1 cellular context compared by ENCODE assay signal in the genomic region with DNA sequence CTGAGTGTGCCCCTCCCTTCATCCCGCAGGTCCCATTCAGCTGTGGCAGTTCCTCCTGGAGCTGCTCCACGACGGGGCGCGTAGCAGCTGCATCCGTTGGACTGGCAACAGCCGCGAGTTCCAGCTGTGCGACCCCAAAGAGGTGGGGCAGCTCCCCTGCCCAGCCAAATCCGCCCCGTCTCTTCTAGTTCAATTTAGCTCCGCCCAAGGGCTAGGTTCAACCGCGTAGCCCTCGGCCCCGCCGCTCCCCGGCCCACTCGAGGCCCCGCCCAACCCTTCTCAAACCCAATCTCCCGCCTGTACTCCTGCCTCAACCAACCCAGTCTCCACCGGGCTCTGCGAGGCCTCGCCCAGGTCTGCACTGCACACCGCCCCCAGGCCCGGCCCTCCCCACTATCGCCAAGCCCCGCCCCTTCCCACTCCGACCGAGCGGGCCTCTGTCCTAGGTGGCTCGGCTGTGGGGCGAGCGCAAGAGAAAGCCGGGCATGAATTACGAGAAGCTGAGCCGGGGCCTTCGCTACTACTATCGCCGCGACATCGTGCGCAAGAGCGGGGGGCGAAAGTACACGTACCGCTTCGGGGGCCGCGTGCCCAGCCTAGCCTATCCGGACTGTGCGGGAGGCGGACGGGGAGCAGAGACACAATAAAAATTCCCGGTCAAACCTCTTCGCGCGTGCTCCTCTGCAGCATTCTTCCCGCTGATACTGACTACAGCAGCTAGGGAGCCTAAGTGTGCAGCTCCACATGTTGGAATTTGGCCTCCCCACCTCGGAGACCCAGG.
A peak's percentile ranks its signal among the peaks of the same experiment; 100 is the strongest.
TF ChIP-seq lines count a peak whose summit lies in the region.

No MANE protein-coding gene starts in this region.

TF ChIP-seq in HepG2, 621 proteins besides CTCF, POLR2A, EP300 and RAD21 (continued from another document and continues in another):
- TF ChIP-seq, protein P1, sequence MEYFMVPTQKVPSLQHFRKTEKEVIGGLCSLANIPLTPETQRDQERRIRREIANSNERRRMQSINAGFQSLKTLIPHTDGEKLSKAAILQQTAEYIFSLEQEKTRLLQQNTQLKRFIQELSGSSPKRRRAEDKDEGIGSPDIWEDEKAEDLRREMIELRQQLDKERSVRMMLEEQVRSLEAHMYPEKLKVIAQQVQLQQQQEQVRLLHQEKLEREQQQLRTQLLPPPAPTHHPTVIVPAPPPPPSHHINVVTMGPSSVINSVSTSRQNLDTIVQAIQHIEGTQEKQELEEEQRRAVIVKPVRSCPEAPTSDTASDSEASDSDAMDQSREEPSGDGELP (IDR thresholded peaks at IDR 0.05; ENCODE audit: borderline replicate concordance, low read depth) = peak; percentile 41; the same call in 1 of the 2 replicates
- no peak for TF ChIP-seq ZNF124 (CRISPR knock-in tag; IDR thresholded peaks at IDR 0.05)
- no peak for TF ChIP-seq NONO (IDR thresholded peaks at IDR 0.05)
- TF ChIP-seq NONO (CRISPR knock-in tag; conservative IDR thresholded peaks at IDR 0.05) = 0 out of 2 replicates have a peak, but pooled peaks have one; percentile 22
- 0 out of 2 replicates have a peak, but pooled peaks have one; percentile 34 for TF ChIP-seq BRD4 (CRISPR knock-in tag; IDR thresholded peaks at IDR 0.05)
- peak; percentile 60; the same call in 1 of the 2 replicates for TF ChIP-seq KDM5B (CRISPR knock-in tag; IDR thresholded peaks at IDR 0.05; ENCODE audit: borderline replicate concordance)
- TF ChIP-seq RBM39 (IDR thresholded peaks at IDR 0.05; ENCODE audit: low read depth, low read length, poor library complexity, severe bottlenecking) = peak; percentile 63
- TF ChIP-seq HDAC2 (CRISPR knock-in tag; IDR thresholded peaks at IDR 0.05) = no peak
- no peak for TF ChIP-seq POLR2G (IDR thresholded peaks at IDR 0.05; ENCODE audit: low read depth, low read length)
- TF ChIP-seq, protein P2, sequence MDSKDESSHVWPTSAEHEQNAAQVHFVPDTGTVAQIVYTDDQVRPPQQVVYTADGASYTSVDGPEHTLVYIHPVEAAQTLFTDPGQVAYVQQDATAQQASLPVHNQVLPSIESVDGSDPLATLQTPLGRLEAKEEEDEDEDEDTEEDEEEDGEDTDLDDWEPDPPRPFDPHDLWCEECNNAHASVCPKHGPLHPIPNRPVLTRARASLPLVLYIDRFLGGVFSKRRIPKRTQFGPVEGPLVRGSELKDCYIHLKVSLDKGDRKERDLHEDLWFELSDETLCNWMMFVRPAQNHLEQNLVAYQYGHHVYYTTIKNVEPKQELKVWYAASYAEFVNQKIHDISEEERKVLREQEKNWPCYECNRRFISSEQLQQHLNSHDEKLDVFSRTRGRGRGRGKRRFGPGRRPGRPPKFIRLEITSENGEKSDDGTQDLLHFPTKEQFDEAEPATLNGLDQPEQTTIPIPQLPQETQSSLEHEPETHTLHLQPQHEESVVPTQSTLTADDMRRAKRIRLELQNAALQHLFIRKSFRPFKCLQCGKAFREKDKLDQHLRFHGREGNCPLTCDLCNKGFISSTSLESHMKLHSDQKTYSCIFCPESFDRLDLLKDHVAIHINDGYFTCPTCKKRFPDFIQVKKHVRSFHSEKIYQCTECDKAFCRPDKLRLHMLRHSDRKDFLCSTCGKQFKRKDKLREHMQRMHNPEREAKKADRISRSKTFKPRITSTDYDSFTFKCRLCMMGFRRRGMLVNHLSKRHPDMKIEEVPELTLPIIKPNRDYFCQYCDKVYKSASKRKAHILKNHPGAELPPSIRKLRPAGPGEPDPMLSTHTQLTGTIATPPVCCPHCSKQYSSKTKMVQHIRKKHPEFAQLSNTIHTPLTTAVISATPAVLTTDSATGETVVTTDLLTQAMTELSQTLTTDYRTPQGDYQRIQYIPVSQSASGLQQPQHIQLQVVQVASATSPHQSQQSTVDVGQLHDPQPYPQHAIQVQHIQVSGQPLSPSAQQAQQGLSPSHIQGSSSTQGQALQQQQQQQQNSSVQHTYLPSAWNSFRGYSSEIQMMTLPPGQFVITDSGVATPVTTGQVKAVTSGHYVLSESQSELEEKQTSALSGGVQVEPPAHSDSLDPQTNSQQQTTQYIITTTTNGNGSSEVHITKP (CRISPR knock-in tag; IDR thresholded peaks at IDR 0.05; ENCODE audit: low read depth) = 0 out of 2 replicates have a peak, but pooled peaks have one; percentile 64
- no peak for TF ChIP-seq MAFK (conservative IDR thresholded peaks at IDR 0.05 in 1 of 2, IDR thresholded peaks at IDR 0.05 in 1 of 2; ENCODE audit: low read length in 2 of 2)
- TF ChIP-seq ZSCAN29 (CRISPR knock-in tag; conservative IDR thresholded peaks at IDR 0.05) = 0 out of 2 replicates have a peak, but pooled peaks have one; percentile 24
- TF ChIP-seq SP1 (IDR thresholded peaks at IDR 0.05) = no peak
- TF ChIP-seq SP1 (CRISPR knock-in tag; IDR thresholded peaks at IDR 0.05) = peak; percentile 48; the same call in 1 of the 2 replicates
- peak; percentile 42; the same call in 1 of the 2 replicates for TF ChIP-seq MTF2 (CRISPR knock-in tag; IDR thresholded peaks at IDR 0.05; ENCODE audit: borderline replicate concordance)
- TF ChIP-seq, protein P3, sequence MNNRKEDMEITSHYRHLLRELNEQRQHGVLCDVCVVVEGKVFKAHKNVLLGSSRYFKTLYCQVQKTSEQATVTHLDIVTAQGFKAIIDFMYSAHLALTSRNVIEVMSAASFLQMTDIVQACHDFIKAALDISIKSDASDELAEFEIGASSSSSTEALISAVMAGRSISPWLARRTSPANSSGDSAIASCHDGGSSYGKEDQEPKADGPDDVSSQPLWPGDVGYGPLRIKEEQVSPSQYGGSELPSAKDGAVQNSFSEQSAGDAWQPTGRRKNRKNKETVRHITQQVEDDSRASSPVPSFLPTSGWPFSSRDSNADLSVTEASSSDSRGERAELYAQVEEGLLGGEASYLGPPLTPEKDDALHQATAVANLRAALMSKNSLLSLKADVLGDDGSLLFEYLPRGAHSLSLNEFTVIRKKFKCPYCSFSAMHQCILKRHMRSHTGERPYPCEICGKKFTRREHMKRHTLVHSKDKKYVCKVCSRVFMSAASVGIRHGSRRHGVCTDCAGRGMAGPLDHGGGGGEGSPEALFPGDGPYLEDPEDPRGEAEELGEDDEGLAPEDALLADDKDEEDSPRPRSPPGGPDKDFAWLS (CRISPR knock-in tag; IDR thresholded peaks at IDR 0.05; ENCODE audit: borderline replicate concordance) = 0 out of 2 replicates have a peak, but pooled peaks have one; percentile 6
- 0 out of 2 replicates have a peak, but pooled peaks have one; percentile 17 for TF ChIP-seq ZNF383 (CRISPR knock-in tag; IDR thresholded peaks at IDR 0.05; ENCODE audit: borderline replicate concordance)
- TF ChIP-seq, protein P4, sequence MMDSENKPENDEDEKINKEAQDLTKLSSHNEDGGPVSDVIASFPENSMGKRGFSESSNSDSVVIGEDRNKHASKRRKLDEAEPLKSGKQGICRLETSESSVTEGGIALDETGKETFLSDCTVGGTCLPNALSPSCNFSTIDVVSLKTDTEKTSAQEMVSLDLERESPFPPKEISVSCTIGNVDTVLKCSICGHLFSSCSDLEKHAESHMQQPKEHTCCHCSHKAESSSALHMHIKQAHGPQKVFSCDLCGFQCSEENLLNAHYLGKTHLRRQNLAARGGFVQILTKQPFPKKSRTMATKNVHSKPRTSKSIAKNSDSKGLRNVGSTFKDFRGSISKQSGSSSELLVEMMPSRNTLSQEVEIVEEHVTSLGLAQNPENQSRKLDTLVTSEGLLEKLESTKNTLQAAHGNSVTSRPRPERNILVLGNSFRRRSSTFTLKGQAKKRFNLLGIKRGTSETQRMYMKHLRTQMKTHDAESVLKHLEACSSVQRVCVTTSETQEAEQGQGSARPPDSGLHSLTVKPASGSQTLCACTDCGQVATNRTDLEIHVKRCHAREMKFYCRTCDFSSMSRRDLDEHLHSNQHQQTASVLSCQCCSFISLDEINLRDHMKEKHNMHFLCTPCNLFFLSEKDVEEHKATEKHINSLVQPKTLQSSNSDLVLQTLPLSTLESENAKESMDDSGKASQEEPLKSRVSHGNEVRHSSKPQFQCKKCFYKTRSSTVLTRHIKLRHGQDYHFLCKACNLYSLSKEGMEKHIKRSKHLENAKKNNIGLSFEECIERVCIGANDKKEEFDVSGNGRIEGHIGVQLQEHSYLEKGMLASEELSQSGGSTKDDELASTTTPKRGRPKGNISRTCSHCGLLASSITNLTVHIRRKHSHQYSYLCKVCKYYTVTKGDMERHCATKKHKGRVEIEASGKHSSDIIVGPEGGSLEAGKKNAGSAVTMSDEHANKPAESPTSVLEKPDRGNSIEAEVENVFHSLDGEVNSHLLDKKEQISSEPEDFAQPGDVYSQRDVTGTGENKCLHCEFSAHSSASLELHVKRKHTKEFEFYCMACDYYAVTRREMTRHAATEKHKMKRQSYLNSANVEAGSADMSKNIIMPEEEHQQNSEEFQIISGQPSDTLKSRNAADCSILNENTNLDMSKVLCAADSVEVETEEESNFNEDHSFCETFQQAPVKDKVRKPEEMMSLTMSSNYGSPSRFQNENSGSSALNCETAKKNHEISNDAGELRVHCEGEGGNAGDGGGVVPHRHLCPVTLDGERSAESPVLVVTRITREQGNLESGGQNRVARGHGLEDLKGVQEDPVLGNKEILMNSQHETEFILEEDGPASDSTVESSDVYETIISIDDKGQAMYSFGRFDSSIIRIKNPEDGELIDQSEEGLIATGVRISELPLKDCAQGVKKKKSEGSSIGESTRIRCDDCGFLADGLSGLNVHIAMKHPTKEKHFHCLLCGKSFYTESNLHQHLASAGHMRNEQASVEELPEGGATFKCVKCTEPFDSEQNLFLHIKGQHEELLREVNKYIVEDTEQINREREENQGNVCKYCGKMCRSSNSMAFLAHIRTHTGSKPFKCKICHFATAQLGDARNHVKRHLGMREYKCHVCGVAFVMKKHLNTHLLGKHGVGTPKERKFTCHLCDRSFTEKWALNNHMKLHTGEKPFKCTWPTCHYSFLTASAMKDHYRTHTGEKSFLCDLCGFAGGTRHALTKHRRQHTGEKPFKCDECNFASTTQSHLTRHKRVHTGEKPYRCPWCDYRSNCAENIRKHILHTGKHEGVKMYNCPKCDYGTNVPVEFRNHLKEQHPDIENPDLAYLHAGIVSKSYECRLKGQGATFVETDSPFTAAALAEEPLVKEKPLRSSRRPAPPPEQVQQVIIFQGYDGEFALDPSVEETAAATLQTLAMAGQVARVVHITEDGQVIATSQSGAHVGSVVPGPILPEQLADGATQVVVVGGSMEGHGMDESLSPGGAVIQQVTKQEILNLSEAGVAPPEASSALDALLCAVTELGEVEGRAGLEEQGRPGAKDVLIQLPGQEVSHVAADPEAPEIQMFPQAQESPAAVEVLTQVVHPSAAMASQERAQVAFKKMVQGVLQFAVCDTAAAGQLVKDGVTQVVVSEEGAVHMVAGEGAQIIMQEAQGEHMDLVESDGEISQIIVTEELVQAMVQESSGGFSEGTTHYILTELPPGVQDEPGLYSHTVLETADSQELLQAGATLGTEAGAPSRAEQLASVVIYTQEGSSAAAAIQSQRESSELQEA (CRISPR knock-in tag; IDR thresholded peaks at IDR 0.05; ENCODE audit: not compliant biosample characterization) = no peak
- TF ChIP-seq NAIF1 (CRISPR knock-in tag; IDR thresholded peaks at IDR 0.05; ENCODE audit: borderline replicate concordance) = 0 out of 2 replicates have a peak, but pooled peaks have one; percentile 58
- TF ChIP-seq, protein P5, sequence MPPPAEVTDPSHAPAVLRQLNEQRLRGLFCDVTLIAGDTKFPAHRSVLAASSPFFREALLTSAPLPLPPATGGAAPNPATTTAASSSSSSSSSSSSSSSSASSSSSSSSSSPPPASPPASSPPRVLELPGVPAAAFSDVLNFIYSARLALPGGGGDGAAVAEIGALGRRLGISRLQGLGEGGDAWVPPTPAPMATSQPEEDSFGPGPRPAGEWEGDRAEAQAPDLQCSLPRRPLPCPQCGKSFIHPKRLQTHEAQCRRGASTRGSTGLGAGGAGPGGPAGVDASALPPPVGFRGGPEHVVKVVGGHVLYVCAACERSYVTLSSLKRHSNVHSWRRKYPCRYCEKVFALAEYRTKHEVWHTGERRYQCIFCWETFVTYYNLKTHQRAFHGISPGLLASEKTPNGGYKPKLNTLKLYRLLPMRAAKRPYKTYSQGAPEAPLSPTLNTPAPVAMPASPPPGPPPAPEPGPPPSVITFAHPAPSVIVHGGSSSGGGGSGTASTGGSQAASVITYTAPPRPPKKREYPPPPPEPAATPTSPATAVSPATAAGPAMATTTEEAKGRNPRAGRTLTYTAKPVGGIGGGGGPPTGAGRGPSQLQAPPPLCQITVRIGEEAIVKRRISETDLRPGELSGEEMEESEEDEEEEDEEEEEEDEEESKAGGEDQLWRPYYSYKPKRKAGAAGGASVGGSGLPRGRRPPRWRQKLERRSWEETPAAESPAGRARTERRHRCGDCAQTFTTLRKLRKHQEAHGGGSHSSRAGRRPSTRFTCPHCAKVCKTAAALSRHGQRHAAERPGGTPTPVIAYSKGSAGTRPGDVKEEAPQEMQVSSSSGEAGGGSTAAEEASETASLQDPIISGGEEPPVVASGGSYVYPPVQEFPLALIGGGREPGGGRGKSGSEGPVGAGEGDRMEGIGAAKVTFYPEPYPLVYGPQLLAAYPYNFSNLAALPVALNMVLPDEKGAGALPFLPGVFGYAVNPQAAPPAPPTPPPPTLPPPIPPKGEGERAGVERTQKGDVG (CRISPR knock-in tag; IDR thresholded peaks at IDR 0.05; ENCODE audit: borderline replicate concordance) = 0 out of 2 replicates have a peak, but pooled peaks have one; percentile 24
- TF ChIP-seq, protein P6, sequence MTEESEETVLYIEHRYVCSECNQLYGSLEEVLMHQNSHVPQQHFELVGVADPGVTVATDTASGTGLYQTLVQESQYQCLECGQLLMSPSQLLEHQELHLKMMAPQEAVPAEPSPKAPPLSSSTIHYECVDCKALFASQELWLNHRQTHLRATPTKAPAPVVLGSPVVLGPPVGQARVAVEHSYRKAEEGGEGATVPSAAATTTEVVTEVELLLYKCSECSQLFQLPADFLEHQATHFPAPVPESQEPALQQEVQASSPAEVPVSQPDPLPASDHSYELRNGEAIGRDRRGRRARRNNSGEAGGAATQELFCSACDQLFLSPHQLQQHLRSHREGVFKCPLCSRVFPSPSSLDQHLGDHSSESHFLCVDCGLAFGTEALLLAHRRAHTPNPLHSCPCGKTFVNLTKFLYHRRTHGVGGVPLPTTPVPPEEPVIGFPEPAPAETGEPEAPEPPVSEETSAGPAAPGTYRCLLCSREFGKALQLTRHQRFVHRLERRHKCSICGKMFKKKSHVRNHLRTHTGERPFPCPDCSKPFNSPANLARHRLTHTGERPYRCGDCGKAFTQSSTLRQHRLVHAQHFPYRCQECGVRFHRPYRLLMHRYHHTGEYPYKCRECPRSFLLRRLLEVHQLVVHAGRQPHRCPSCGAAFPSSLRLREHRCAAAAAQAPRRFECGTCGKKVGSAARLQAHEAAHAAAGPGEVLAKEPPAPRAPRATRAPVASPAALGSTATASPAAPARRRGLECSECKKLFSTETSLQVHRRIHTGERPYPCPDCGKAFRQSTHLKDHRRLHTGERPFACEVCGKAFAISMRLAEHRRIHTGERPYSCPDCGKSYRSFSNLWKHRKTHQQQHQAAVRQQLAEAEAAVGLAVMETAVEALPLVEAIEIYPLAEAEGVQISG (CRISPR knock-in tag; IDR thresholded peaks at IDR 0.05) = peak; percentile 46
- TF ChIP-seq HOXA7 (CRISPR knock-in tag; IDR thresholded peaks at IDR 0.05) = no peak
- no peak for TF ChIP-seq ZSCAN22 (CRISPR knock-in tag; IDR thresholded peaks at IDR 0.05)
- peak; percentile 83 for TF ChIP-seq ZNF776 (CRISPR knock-in tag; IDR thresholded peaks at IDR 0.05)
- TF ChIP-seq ZNF841 (CRISPR knock-in tag; IDR thresholded peaks at IDR 0.05; ENCODE audit: borderline replicate concordance) = no peak
- no peak for TF ChIP-seq TP53 (CRISPR knock-in tag; conservative IDR thresholded peaks at IDR 0.05)
